ENCODE assay signal across 16 cellular contexts in genomic region chrX:123975180-123975579, GRCh38. TPM values are rescaled to one million over a fixed set of nuclear protein-coding genes. Genes with fewer than 3 reads are reported as not detected.
DNase-seq lines count a peak whose midpoint lies in the region; ATAC-seq, FAIRE-seq and TF ChIP-seq lines count a peak whose summit lies in the region.
"Had no signal": no experiment of that assay in that cellular context is flagged by ENCODE, and none has a peak within 500 bp of the region (broad histone marks: within the 10 kb centered on the region; RNA-seq: fewer than 3 reads in every experiment).

No MANE protein-coding gene starts in this region.

- H2AK9ac ChIP-seq in IMR-90 (replicated peaks; ENCODE audit: low read depth, low read length, poor library complexity) = no peak overlapping the region

- no peak overlapping the region for H3K27ac Mint-ChIP-seq in astrocyte (ENCODE audit: unreplicated experiment)
- H3K27ac Mint-ChIP-seq: activated CD4-positive, alpha-beta T cell treated with anti-CD3 and anti-CD28 coated beads, Interleukin-2, amount 10 ng/mL, durations not matched to agents 7 days and 5 days; activated T-helper 2 cell treated with anti-CD3 and anti-CD28 coated beads, Interferon-gamma antibody, Interleukin-2, Interleukin-4, amounts not matched to agents 10 μg/mL and 5 μg/mL and 100 μg/mL, durations not matched to agents 14 hours and 24 hours and 36 hours had no signal

- no peaks in the 10 kb centered on the region for H3K27me3 ChIP-seq in IMR-90 (ENCODE audit: control insufficient read depth, insufficient read depth, low read length)
- H3K27me3 ChIP-seq in astrocyte (ENCODE audit: insufficient read depth, low read length) = no peaks in the 10 kb centered on the region
- no peaks in the 10 kb centered on the region for H3K27me3 ChIP-seq in subcutaneous abdominal adipose tissue (ENCODE audit: control insufficient read depth in 5 of 5, insufficient read depth in 4 of 5, low read length in 5 of 5)
- no peaks in the 10 kb centered on the region for H3K27me3 ChIP-seq in A673 (replicated peaks; ENCODE audit: insufficient read depth, low read depth, low read length, poor library complexity)
- no peaks in the 10 kb centered on the region for H3K27me3 ChIP-seq in WERI-Rb-1 (ENCODE audit: insufficient read depth, low read depth, severe bottlenecking)
- H3K27me3 ChIP-seq: cardiac muscle cell, hepatocyte had no signal

- H3K18ac ChIP-seq in IMR-90 (ENCODE audit: low read depth, low read length) = no peak overlapping the region

- BruUV-seq in IMR-90 (replicated peaks; lab: Mats Ljungman, UMichigan) = no TSS peak
- BruUV-seq in A673 (replicated peaks; lab: Mats Ljungman, UMichigan) = no TSS peak

- no peak overlapping the region for H3K23ac ChIP-seq in IMR-90 (ENCODE audit: low read depth, low read length)

- no peak overlapping the region for H2BK20ac ChIP-seq in IMR-90 (ENCODE audit: low read depth, low read length)

- POLR2A ChIA-PET in IMR-90 (lab: Charles Lee; ENCODE audit: unreplicated experiment) = no interaction called here
- POLR2A ChIA-PET in A673 (lab: Charles Lee; ENCODE audit: low non-redundant PET) = no interaction called here

- peaks cover 4 to 5% of the 10 kb centered on the region in 2 experiments; a peak in 1 of 4 replicates for H3K79me1 ChIP-seq in IMR-90 (ENCODE audit: low read depth in 1 of 2, low read length in 2 of 2)

- H3K9me1 ChIP-seq in IMR-90 (ENCODE audit: insufficient read depth, low read length) = no peaks in the 10 kb centered on the region

- dilution Hi-C loops in IMR-90 (cut with HindIII; ENCODE audit: low sequenced_read_pairs, unreplicated experiment) = no loop called here

- no peak overlapping the region for H3K4me3 Mint-ChIP-seq in astrocyte (ENCODE audit: unreplicated experiment)
- H3K4me3 Mint-ChIP-seq: activated CD4-positive, alpha-beta T cell treated with anti-CD3 and anti-CD28 coated beads, Interleukin-2, amount 10 ng/mL, durations not matched to agents 7 days and 5 days; natural killer cell had no signal

- H4K5ac ChIP-seq in IMR-90 (ENCODE audit: low read depth, low read length) = no peak overlapping the region

- H3K4me2 ChIP-seq in IMR-90 (ENCODE audit: low read depth, low read length) (no peak overlapping the region), astrocyte (ENCODE audit: low read length) (peak overlapping the region; percentile 44)
- H3K4me2 ChIP-seq: hepatocyte had no signal

- H2BK120ac ChIP-seq in IMR-90 (ENCODE audit: low read depth, low read length) = no peak overlapping the region

- H3K4ac ChIP-seq in IMR-90 (ENCODE audit: low read depth, low read length) = no peak overlapping the region

- H3K4me3 ChIP-seq in IMR-90 (ENCODE audit: insufficient read depth, low read depth, low read length) (no peak overlapping the region), astrocyte (ENCODE audit: insufficient read depth, low read depth, low read length) (no peak overlapping the region), subcutaneous abdominal adipose tissue (ENCODE audit: low read depth in 1 of 5, low read length in 5 of 5) (no peak overlapping the region), A673 (ENCODE audit: low read depth, low read length, poor library complexity, severe bottlenecking) (no peak overlapping the region), WERI-Rb-1 (ENCODE audit: low read depth, low read length) (no peak overlapping the region)
- H3K4me3 ChIP-seq: cardiac muscle cell, hepatocyte had no signal

- H3K36me3 ChIP-seq in IMR-90 (ENCODE audit: control insufficient read depth, insufficient read depth, low read length) = no peaks in the 10 kb centered on the region
- H3K36me3 ChIP-seq in astrocyte (ENCODE audit: insufficient read depth, low read length) = no peaks in the 10 kb centered on the region
- no peaks in the 10 kb centered on the region for H3K36me3 ChIP-seq in subcutaneous abdominal adipose tissue (ENCODE audit: control insufficient read depth in 5 of 5, insufficient read depth in 5 of 5, low read length in 5 of 5)
- H3K36me3 ChIP-seq in A673 (ENCODE audit: insufficient read depth, low read length, poor library complexity, severe bottlenecking) = no peaks in the 10 kb centered on the region
- no peaks in the 10 kb centered on the region for H3K36me3 ChIP-seq in WERI-Rb-1
- H3K36me3 ChIP-seq: cardiac muscle cell had no signal

- no peak overlapping the region for H3K14ac ChIP-seq in IMR-90 (replicated peaks; ENCODE audit: low read depth, low read length)

- DNase-seq in IMR-90 = peak; percentile 31
- DNase-seq in astrocyte (ENCODE audit: low read depth) = peak; percentile 74
- DNase-seq in hepatic stellate cell (ENCODE audit: low spot score) = peak; percentile 30
- DNase-seq in A673 (ENCODE audit: low spot score) = no peak
- DNase-seq in WERI-Rb-1 = no peak
- DNase-seq: activated CD4-positive, alpha-beta T cell treated with anti-CD3 and anti-CD28 coated beads, Interleukin-2, amount 10 ng/mL, durations not matched to agents 7 days and 5 days; left ventricle myocardium superior; natural killer cell; NCI-H1417; OCI-M1; T-helper 2 cell had no signal

- H3K79me2 ChIP-seq in astrocyte (ENCODE audit: insufficient read depth, low read length) = peaks cover 87% of the 10 kb centered on the region

- H3K4me1 ChIP-seq in IMR-90 (ENCODE audit: control insufficient read depth, insufficient read depth, low read length) (no peaks in the 10 kb centered on the region), astrocyte (ENCODE audit: insufficient read depth, low read length) (no peaks in the 10 kb centered on the region), subcutaneous abdominal adipose tissue (ENCODE audit: control insufficient read depth in 5 of 5, insufficient read depth in 5 of 5, low read length in 5 of 5) (peaks cover 0 to 8% (median 5%) of the 10 kb centered on the region in 5 donors), A673 (ENCODE audit: insufficient read depth, low read length, poor library complexity, severe bottlenecking) (peaks cover 13% of the 10 kb centered on the region)

- TF ChIP-seq POLR2A in IMR-90 (IDR thresholded peaks at IDR 0.05; ENCODE audit: low read depth, low read length) = no peak

- no peak for TF ChIP-seq CTCF in IMR-90 (conservative IDR thresholded peaks at IDR 0.05; ENCODE audit: low read depth, low read length)
- TF ChIP-seq CTCF in astrocyte (IDR thresholded peaks at IDR 0.05; ENCODE audit: insufficient read depth, low read depth, low read length) = no peak
- no peak for TF ChIP-seq CTCF in A673 (conservative IDR thresholded peaks at IDR 0.05; ENCODE audit: low read depth, low read length)
- TF ChIP-seq CTCF in WERI-Rb-1 (IDR thresholded peaks at IDR 0.05; ENCODE audit: low read depth, low read length) = no peak

- 64% methylated on average over 4 of the region's 6 CpGs; no CpG with 5 or more reads in 1 of the 2 experiments for WGBS in IMR-90 (ENCODE audit: extremely low coverage in 2 of 2, insufficient read length in 1 of 2), 2 experiments

- no peak overlapping the region for H2AK5ac ChIP-seq in IMR-90 (ENCODE audit: low read depth, low read length)

- H3K36me3 Mint-ChIP-seq in astrocyte (ENCODE audit: low read depth, unreplicated experiment) = no peaks in the 10 kb centered on the region
- H3K36me3 Mint-ChIP-seq: natural killer cell had no signal

- CTCF ChIA-PET in IMR-90 (lab: Yijun Ruan, JAX) (no interaction called here), A673 (lab: Charles Lee) (no interaction called here)

- no peak for ATAC-seq in IMR-90 (ENCODE audit: low read depth)
- ATAC-seq in HG03025 (IDR thresholded peaks at IDR 0.05; ENCODE audit: low FRiP score, unreplicated experiment) = no peak
- ATAC-seq: left ventricle myocardium superior, natural killer cell had no signal

- no peak for TF ChIP-seq RAD21 in IMR-90 (IDR thresholded peaks at IDR 0.05; ENCODE audit: low read length)

- in situ Hi-C loops in IMR-90 (cut with MboI; ENCODE audit: low sequenced_read_pairs) = no loop called here

- H4K20me1 ChIP-seq in IMR-90 (ENCODE audit: insufficient read depth, low read length) = peaks cover 42% of the 10 kb centered on the region
- peaks cover 45% of the 10 kb centered on the region for H4K20me1 ChIP-seq in astrocyte (ENCODE audit: insufficient read depth, low read length)

- H2BK5ac ChIP-seq in IMR-90 (ENCODE audit: low read depth, low read length, poor library complexity, severe bottlenecking) = no peak overlapping the region

- peak; percentile 58 for FAIRE-seq in astrocyte (lab: Jason Lieb, UNC)

- no peak overlapping the region for H3K27ac ChIP-seq in IMR-90 (ENCODE audit: insufficient read depth, low read length)
- H3K27ac ChIP-seq in astrocyte (ENCODE audit: low read depth, low read length) = no peak overlapping the region
- H3K27ac ChIP-seq in subcutaneous abdominal adipose tissue (ENCODE audit: low read depth, low read length) = peak overlapping the region; percentile 46
- H3K27ac ChIP-seq in A673 (ENCODE audit: low read depth, low read length, poor library complexity, severe bottlenecking) = no peak overlapping the region
- no peak overlapping the region for H3K27ac ChIP-seq in WERI-Rb-1
- H3K27ac ChIP-seq: cardiac muscle cell, hepatocyte had no signal

- no peaks in the 10 kb centered on the region for H3K27me3 Mint-ChIP-seq in astrocyte (ENCODE audit: low read depth, unreplicated experiment)
- H3K27me3 Mint-ChIP-seq: activated CD4-positive, alpha-beta T cell treated with anti-CD3 and anti-CD28 coated beads, Interleukin-2, amount 10 ng/mL, durations not matched to agents 7 days and 5 days had no signal

- no peak overlapping the region for H4K91ac ChIP-seq in IMR-90 (ENCODE audit: insufficient read depth, low read depth, low read length)

- no peak overlapping the region for H3K56ac ChIP-seq in IMR-90 (ENCODE audit: extremely low read depth, insufficient read depth, low read length)

- no peak overlapping the region for H2BK15ac ChIP-seq in IMR-90 (ENCODE audit: low read depth, low read length)

- H3K9me3 ChIP-seq in IMR-90 (ENCODE audit: control insufficient read depth, insufficient read depth, low read length) (no peaks in the 10 kb centered on the region), astrocyte (ENCODE audit: insufficient read depth, low read depth, low read length) (no peaks in the 10 kb centered on the region), subcutaneous abdominal adipose tissue (ENCODE audit: control insufficient read depth in 5 of 5, low read length in 5 of 5) (no peaks in the 10 kb centered on the region), A673 (ENCODE audit: low read depth, low read length, poor library complexity, severe bottlenecking) (no peaks in the 10 kb centered on the region), WERI-Rb-1 (ENCODE audit: severe bottlenecking) (no peaks in the 10 kb centered on the region)

- peaks cover 6% of the 10 kb centered on the region for H3K4me1 Mint-ChIP-seq in astrocyte (ENCODE audit: low read depth, unreplicated experiment)

- H3K9me3 Mint-ChIP-seq in astrocyte (ENCODE audit: unreplicated experiment) = no peaks in the 10 kb centered on the region
- H3K9me3 Mint-ChIP-seq: activated CD4-positive, alpha-beta T cell treated with anti-CD3 and anti-CD28 coated beads, Interleukin-2, amount 10 ng/mL, durations not matched to agents 7 days and 5 days; activated T-helper 2 cell treated with anti-CD3 and anti-CD28 coated beads, Interferon-gamma antibody, Interleukin-2, Interleukin-4, amounts not matched to agents 10 μg/mL and 5 μg/mL and 100 μg/mL, durations not matched to agents 14 hours and 24 hours and 36 hours; natural killer cell had no signal

- intact Hi-C loops in IMR-90 (cut with micrococcal nuclease) (loop anchor here (5.0 kb wide), 1 partner anchor 47 kb away; no protein-coding TSS in a partner anchor), A673 (cut with micrococcal nuclease; ENCODE audit: unreplicated experiment) (no loop called here)

- H4K8ac ChIP-seq in IMR-90 (ENCODE audit: low read depth in 2 of 2, low read length in 2 of 2) = no peak overlapping the region

- no peak overlapping the region for H2AFZ ChIP-seq in IMR-90 (replicated peaks; ENCODE audit: low read length, poor library complexity)
- no peak overlapping the region for H2AFZ ChIP-seq in astrocyte (ENCODE audit: low read depth, low read length)
- H2AFZ ChIP-seq: hepatocyte had no signal

- H3K9ac ChIP-seq in IMR-90 (ENCODE audit: low read depth, low read length) = no peak overlapping the region
- H3K9ac ChIP-seq in astrocyte (ENCODE audit: low read length) = no peak overlapping the region
- no peak overlapping the region for H3K9ac ChIP-seq in subcutaneous abdominal adipose tissue (ENCODE audit: low read length in 5 of 5)

RNA-seq across cellular contexts. Expression of gene STAG2, which starts 13.7 kb away (rescaled TPM):
- total RNA-seq in IMR-90 (2012; rRNA removed) = 71.2 and 94.4 TPM in 2 replicates
- polyA plus RNA-seq in IMR-90 (2012; rRNA removed) = 14.4 and 19.6 TPM in 2 replicates
- polyA plus RNA-seq in IMR-90 (2012; cell fraction: cytosol; rRNA removed) = 1.7 and 2.9 TPM in 2 replicates
- polyA plus RNA-seq in IMR-90 (2012; cell fraction: nucleus; rRNA removed; ENCODE audit: low replicate concordance) = 0.79 and 18.3 TPM in 2 replicates
- total RNA-seq in astrocyte = 51.2 and 51.5 TPM in 2 replicates
- total RNA-seq in A673 (2021) = 117 and 119 TPM in 2 replicates

Comparison
In these comparisons a context has a peak if more than half of its experiments do, and no peak if none do; other contexts are left out.
1. DNase-seq: peak in IMR-90 (single experiment), astrocyte (single experiment) and hepatic stellate cell (single experiment); none in A673 (single experiment) and WERI-Rb-1 (single experiment).